2 cellular contexts compared by ENCODE assay signal in the genomic region with DNA sequence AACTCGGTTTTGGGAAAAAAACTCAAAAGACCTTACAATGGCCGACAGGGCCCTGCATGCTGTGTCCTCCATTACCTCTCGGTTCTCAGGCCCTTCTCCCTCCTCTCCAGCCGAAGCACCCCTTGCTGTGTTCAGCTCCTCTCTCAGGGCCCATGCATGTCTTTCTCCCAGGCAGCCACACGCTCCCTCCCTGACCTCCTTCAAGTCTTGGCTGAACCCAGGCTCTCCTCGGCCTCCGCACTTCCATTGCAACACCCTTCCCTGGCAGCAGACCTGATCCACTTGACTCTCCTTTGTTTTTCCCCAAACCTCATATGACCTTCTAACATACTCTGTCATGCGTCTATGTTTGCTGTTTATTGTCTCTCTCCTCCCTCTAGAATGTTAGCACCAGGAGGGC.
TF ChIP-seq lines count a peak whose summit lies in the region.

No MANE protein-coding gene starts in this region.

TF ChIP-seq in SK-N-SH, 30 proteins besides CTCF, POLR2A, EP300 and RAD21:
- TF ChIP-seq, protein P1, sequence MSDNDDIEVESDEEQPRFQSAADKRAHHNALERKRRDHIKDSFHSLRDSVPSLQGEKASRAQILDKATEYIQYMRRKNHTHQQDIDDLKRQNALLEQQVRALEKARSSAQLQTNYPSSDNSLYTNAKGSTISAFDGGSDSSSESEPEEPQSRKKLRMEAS (IDR thresholded peaks at IDR 0.05; ENCODE audit: low read depth): no peak
- no peak for TF ChIP-seq FOSL2 (IDR thresholded peaks at IDR 0.05; ENCODE audit: borderline replicate concordance, low read depth)
TF ChIP-seq in SK-N-SH: peak in this region for 0.

TF ChIP-seq in SK-N-SH treated with all-trans-retinoic acid at 6 μM for 48 hours, 23 proteins besides CTCF, POLR2A, EP300 and RAD21 (continued from another document):
- TF ChIP-seq, protein P2, sequence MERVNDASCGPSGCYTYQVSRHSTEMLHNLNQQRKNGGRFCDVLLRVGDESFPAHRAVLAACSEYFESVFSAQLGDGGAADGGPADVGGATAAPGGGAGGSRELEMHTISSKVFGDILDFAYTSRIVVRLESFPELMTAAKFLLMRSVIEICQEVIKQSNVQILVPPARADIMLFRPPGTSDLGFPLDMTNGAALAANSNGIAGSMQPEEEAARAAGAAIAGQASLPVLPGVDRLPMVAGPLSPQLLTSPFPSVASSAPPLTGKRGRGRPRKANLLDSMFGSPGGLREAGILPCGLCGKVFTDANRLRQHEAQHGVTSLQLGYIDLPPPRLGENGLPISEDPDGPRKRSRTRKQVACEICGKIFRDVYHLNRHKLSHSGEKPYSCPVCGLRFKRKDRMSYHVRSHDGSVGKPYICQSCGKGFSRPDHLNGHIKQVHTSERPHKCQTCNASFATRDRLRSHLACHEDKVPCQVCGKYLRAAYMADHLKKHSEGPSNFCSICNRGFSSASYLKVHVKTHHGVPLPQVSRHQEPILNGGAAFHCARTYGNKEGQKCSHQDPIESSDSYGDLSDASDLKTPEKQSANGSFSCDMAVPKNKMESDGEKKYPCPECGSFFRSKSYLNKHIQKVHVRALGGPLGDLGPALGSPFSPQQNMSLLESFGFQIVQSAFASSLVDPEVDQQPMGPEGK (CRISPR knock-in tag; IDR thresholded peaks at IDR 0.05; ENCODE audit: borderline replicate concordance): no peak
- TF ChIP-seq ZNF565 (CRISPR knock-in tag; conservative IDR thresholded peaks at IDR 0.05; ENCODE audit: low read depth) (no peak), PPARA (CRISPR knock-in tag; IDR thresholded peaks at IDR 0.05; ENCODE audit: borderline replicate concordance) (no peak), RARB (CRISPR knock-in tag; IDR thresholded peaks at IDR 0.05) (no peak), ZNF8 (CRISPR knock-in tag; IDR thresholded peaks at IDR 0.05) (no peak), GLIS3 (CRISPR knock-in tag; IDR thresholded peaks at IDR 0.05) (no peak), TOX (CRISPR knock-in tag; IDR thresholded peaks at IDR 0.05; ENCODE audit: borderline replicate concordance) (no peak), ZC3H10 (CRISPR knock-in tag; IDR thresholded peaks at IDR 0.05) (no peak), BACH2 (CRISPR knock-in tag; IDR thresholded peaks at IDR 0.05; ENCODE audit: borderline replicate concordance) (no peak), ISL1 (CRISPR knock-in tag; IDR thresholded peaks at IDR 0.05) (no peak), ZFP3 (CRISPR knock-in tag; IDR thresholded peaks at IDR 0.05) (no peak)
- TF ChIP-seq, protein P3, sequence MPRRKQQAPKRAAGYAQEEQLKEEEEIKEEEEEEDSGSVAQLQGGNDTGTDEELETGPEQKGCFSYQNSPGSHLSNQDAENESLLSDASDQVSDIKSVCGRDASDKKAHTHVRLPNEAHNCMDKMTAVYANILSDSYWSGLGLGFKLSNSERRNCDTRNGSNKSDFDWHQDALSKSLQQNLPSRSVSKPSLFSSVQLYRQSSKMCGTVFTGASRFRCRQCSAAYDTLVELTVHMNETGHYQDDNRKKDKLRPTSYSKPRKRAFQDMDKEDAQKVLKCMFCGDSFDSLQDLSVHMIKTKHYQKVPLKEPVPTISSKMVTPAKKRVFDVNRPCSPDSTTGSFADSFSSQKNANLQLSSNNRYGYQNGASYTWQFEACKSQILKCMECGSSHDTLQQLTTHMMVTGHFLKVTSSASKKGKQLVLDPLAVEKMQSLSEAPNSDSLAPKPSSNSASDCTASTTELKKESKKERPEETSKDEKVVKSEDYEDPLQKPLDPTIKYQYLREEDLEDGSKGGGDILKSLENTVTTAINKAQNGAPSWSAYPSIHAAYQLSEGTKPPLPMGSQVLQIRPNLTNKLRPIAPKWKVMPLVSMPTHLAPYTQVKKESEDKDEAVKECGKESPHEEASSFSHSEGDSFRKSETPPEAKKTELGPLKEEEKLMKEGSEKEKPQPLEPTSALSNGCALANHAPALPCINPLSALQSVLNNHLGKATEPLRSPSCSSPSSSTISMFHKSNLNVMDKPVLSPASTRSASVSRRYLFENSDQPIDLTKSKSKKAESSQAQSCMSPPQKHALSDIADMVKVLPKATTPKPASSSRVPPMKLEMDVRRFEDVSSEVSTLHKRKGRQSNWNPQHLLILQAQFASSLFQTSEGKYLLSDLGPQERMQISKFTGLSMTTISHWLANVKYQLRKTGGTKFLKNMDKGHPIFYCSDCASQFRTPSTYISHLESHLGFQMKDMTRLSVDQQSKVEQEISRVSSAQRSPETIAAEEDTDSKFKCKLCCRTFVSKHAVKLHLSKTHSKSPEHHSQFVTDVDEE (CRISPR knock-in tag; IDR thresholded peaks at IDR 0.05): no peak
TF ChIP-seq in SK-N-SH treated with all-trans-retinoic acid at 6 μM for 48 hours: peak in this region for 0.
